7 cellular contexts compared by ENCODE assay signal in genomic region chr15:30222798-30223593, GRCh38.
DNase-seq lines count a peak whose midpoint lies in the region; ATAC-seq lines count a peak whose summit lies in the region.
"Not testable (repeated sequence)": the region's sequence is repeated elsewhere in the genome, so short reads cannot be mapped to it uniquely, and the experiment has no call there.

No MANE protein-coding gene starts in this region.

- H3K9me3 Mint-ChIP-seq in T-cell; activated CD8-positive, alpha-beta T cell treated with anti-CD3 and anti-CD28 coated beads, Interleukin-2, amount 10 ng/mL, durations not matched to agents 7 days and 5 days (ENCODE audit: insufficient read depth); activated T-cell treated with anti-CD3 and anti-CD28 coated beads, Interleukin-2, amount 50 U/mL, for 4 hours; effector memory CD8-positive, alpha-beta T cell; naive thymus-derived CD4-positive, alpha-beta T cell; stimulated activated effector memory CD8-positive, alpha-beta T cell treated with anti-CD3 and anti-CD28 coated beads, Interleukin-12 subunit alpha, Interleukin-12 subunit beta, amount 100 ng/mL, for 72 hours: not testable (repeated sequence)

- CTCF ChIA-PET in T-cell (lab: Charles Lee); activated CD8-positive, alpha-beta T cell treated with anti-CD3 and anti-CD28 coated beads, Interleukin-2, amount 10 ng/mL, durations not matched to agents 7 days and 5 days (lab: Charles Lee); naive thymus-derived CD4-positive, alpha-beta T cell (lab: Charles Lee): not testable (repeated sequence)

- H3K36me3 ChIP-seq in BLaER1 treated with 17β-estradiol and CSF1 and Interleukin-3, amounts not matched to agents 10 nM and 100 nM; naive thymus-derived CD4-positive, alpha-beta T cell (ENCODE audit: control insufficient read depth in 2 of 3, insufficient read depth in 3 of 3, low read length in 3 of 3): not testable (repeated sequence)

- peak; percentile 48 to 53 (median 50) for ATAC-seq in T-cell (replicated peaks in 1 of 4)
- ATAC-seq in activated CD8-positive, alpha-beta T cell treated with anti-CD3 and anti-CD28 coated beads, Interleukin-2, amount 10 ng/mL, durations not matched to agents 7 days and 5 days, result peak; percentile 27
- ATAC-seq in activated T-cell treated with anti-CD3 and anti-CD28 coated beads, Interleukin-2, amount 50 U/mL, for 4 hours, result peak; percentile 64 to 67
- ATAC-seq in effector memory CD8-positive, alpha-beta T cell (replicated peaks), result peak; percentile 40
- peak; percentile 34 for ATAC-seq in naive thymus-derived CD4-positive, alpha-beta T cell
- ATAC-seq in stimulated activated effector memory CD8-positive, alpha-beta T cell treated with anti-CD3 and anti-CD28 coated beads, Interleukin-12 subunit alpha, Interleukin-12 subunit beta, amount 100 ng/mL, for 72 hours, result peak; percentile 50

- DNase-seq in T-cell; activated CD8-positive, alpha-beta T cell treated with anti-CD3 and anti-CD28 coated beads, Interleukin-2, amount 10 ng/mL, durations not matched to agents 7 days and 5 days; activated T-cell treated with anti-CD3 and anti-CD28 coated beads, Interleukin-2, amount 50 U/mL, for 4 hours; effector memory CD8-positive, alpha-beta T cell; naive thymus-derived CD4-positive, alpha-beta T cell; stimulated activated effector memory CD8-positive, alpha-beta T cell treated with anti-CD3 and anti-CD28 coated beads, Interleukin-12 subunit alpha, Interleukin-12 subunit beta, amount 100 ng/mL, for 72 hours (ENCODE audit: low spot score in 2 of 2): not testable (repeated sequence)

- not testable (repeated sequence) for H3K9me3 ChIP-seq in BLaER1 treated with 17β-estradiol and CSF1 and Interleukin-3, amounts not matched to agents 10 nM and 100 nM (replicated peaks in 1 of 11); naive thymus-derived CD4-positive, alpha-beta T cell (ENCODE audit: control insufficient read depth in 2 of 3, low read length in 3 of 3)

- H3K4me1 Mint-ChIP-seq in T-cell; activated CD8-positive, alpha-beta T cell treated with anti-CD3 and anti-CD28 coated beads, Interleukin-2, amount 10 ng/mL, durations not matched to agents 7 days and 5 days (ENCODE audit: low read depth); activated T-cell treated with anti-CD3 and anti-CD28 coated beads, Interleukin-2, amount 50 U/mL, for 4 hours (ENCODE audit: low read depth); effector memory CD8-positive, alpha-beta T cell (ENCODE audit: low read depth in 2 of 2); naive thymus-derived CD4-positive, alpha-beta T cell; stimulated activated effector memory CD8-positive, alpha-beta T cell treated with anti-CD3 and anti-CD28 coated beads, Interleukin-12 subunit alpha, Interleukin-12 subunit beta, amount 100 ng/mL, for 72 hours: not testable (repeated sequence)

- not testable (repeated sequence) for H3K27me3 ChIP-seq in BLaER1 treated with 17β-estradiol and CSF1 and Interleukin-3, amounts not matched to agents 10 nM and 100 nM; naive thymus-derived CD4-positive, alpha-beta T cell (ENCODE audit: control insufficient read depth in 2 of 2, insufficient read depth in 2 of 2, low read length in 2 of 2)

- H3K4me3 Mint-ChIP-seq in T-cell; activated CD8-positive, alpha-beta T cell treated with anti-CD3 and anti-CD28 coated beads, Interleukin-2, amount 10 ng/mL, durations not matched to agents 7 days and 5 days; activated T-cell treated with anti-CD3 and anti-CD28 coated beads, Interleukin-2, amount 50 U/mL, for 4 hours; effector memory CD8-positive, alpha-beta T cell; stimulated activated effector memory CD8-positive, alpha-beta T cell treated with anti-CD3 and anti-CD28 coated beads, Interleukin-12 subunit alpha, Interleukin-12 subunit beta, amount 100 ng/mL, for 72 hours: not testable (repeated sequence)
- H3K4me3 Mint-ChIP-seq in naive thymus-derived CD4-positive, alpha-beta T cell, result peak overlapping the region in 1 of 10 donors; percentile 28

- POLR2A ChIA-PET in T-cell (lab: Charles Lee); activated CD8-positive, alpha-beta T cell treated with anti-CD3 and anti-CD28 coated beads, Interleukin-2, amount 10 ng/mL, durations not matched to agents 7 days and 5 days (lab: Charles Lee); naive thymus-derived CD4-positive, alpha-beta T cell (lab: Charles Lee): not testable (repeated sequence)

- H3K4me1 ChIP-seq in BLaER1 treated with 17β-estradiol and CSF1 and Interleukin-3, amounts not matched to agents 10 nM and 100 nM; naive thymus-derived CD4-positive, alpha-beta T cell (ENCODE audit: control insufficient read depth in 2 of 2, insufficient read depth in 2 of 2, low read length in 2 of 2): not testable (repeated sequence)

- not testable (repeated sequence) for H3K36me3 Mint-ChIP-seq in T-cell; activated CD8-positive, alpha-beta T cell treated with anti-CD3 and anti-CD28 coated beads, Interleukin-2, amount 10 ng/mL, durations not matched to agents 7 days and 5 days (ENCODE audit: low read depth); activated T-cell treated with anti-CD3 and anti-CD28 coated beads, Interleukin-2, amount 50 U/mL, for 4 hours (ENCODE audit: insufficient read depth); effector memory CD8-positive, alpha-beta T cell (ENCODE audit: insufficient read depth); naive thymus-derived CD4-positive, alpha-beta T cell; stimulated activated effector memory CD8-positive, alpha-beta T cell treated with anti-CD3 and anti-CD28 coated beads, Interleukin-12 subunit alpha, Interleukin-12 subunit beta, amount 100 ng/mL, for 72 hours

- peak overlapping the region in 6 of 10 experiments; percentile 34 to 54 (median 42); a peak in 7 of 20 replicates for H3K4me3 ChIP-seq in BLaER1 treated with 17β-estradiol and CSF1 and Interleukin-3, amounts not matched to agents 10 nM and 100 nM
- not testable (repeated sequence) for H3K4me3 ChIP-seq in naive thymus-derived CD4-positive, alpha-beta T cell (ENCODE audit: low read length)

- not testable (repeated sequence) for H3K27me3 Mint-ChIP-seq in T-cell; activated CD8-positive, alpha-beta T cell treated with anti-CD3 and anti-CD28 coated beads, Interleukin-2, amount 10 ng/mL, durations not matched to agents 7 days and 5 days (ENCODE audit: low read depth); activated T-cell treated with anti-CD3 and anti-CD28 coated beads, Interleukin-2, amount 50 U/mL, for 4 hours (ENCODE audit: low read depth); effector memory CD8-positive, alpha-beta T cell; naive thymus-derived CD4-positive, alpha-beta T cell

- not testable (repeated sequence) for H3K27ac ChIP-seq in BLaER1 treated with 17β-estradiol and CSF1 and Interleukin-3, amounts not matched to agents 10 nM and 100 nM; naive thymus-derived CD4-positive, alpha-beta T cell (ENCODE audit: low read depth, low read length)

- peak overlapping the region in 1 of 11 experiments; percentile 26; a peak in 1 of 22 replicates for H3K4me2 ChIP-seq in BLaER1 treated with 17β-estradiol and CSF1 and Interleukin-3, amounts not matched to agents 10 nM and 100 nM

- H3K9ac ChIP-seq in BLaER1 treated with 17β-estradiol and CSF1 and Interleukin-3, amounts not matched to agents 10 nM and 100 nM, result 0 out of 22 replicates have a peak overlapping the region, but pooled peaks of 1 of the 11 experiments have one; percentile 26

- H4K20me1 ChIP-seq in BLaER1 treated with 17β-estradiol and CSF1 and Interleukin-3, amounts not matched to agents 10 nM and 100 nM, result not testable (repeated sequence)

- not testable (repeated sequence) for H3K27ac Mint-ChIP-seq in T-cell; activated CD8-positive, alpha-beta T cell treated with anti-CD3 and anti-CD28 coated beads, Interleukin-2, amount 10 ng/mL, durations not matched to agents 7 days and 5 days; effector memory CD8-positive, alpha-beta T cell; naive thymus-derived CD4-positive, alpha-beta T cell; stimulated activated effector memory CD8-positive, alpha-beta T cell treated with anti-CD3 and anti-CD28 coated beads, Interleukin-12 subunit alpha, Interleukin-12 subunit beta, amount 100 ng/mL, for 72 hours

- intact Hi-C loops in naive thymus-derived CD4-positive, alpha-beta T cell (cut with micrococcal nuclease), result not testable (repeated sequence)
